ENCODE assay signal across 33 cellular contexts in the genomic region with DNA sequence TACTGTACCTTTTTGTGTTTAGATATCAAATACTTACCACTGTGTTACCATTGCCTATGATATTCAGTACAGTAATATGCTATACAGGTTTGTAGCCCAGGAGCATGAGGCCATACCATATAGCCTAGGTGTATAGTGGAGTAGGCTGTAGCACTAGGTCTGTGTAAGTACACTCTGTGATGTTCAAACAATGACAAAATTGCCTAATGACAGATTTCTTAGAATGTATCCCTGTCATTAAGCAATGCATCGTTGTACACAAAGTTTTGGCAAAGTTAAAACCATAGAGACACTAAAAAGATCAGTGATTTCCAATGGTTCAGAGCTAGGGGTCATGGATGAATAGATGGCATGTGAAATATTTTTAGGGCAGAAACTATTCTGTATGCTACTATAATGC.
DNase-seq lines count a peak whose midpoint lies in the region; ATAC-seq, FAIRE-seq and TF ChIP-seq lines count a peak whose summit lies in the region.
"Had no signal": no experiment of that assay in that cellular context is flagged by ENCODE, and none has a peak within 500 bp of the region (broad histone marks: within the 10 kb centered on the region; RNA-seq: fewer than 3 reads in every experiment).

No MANE protein-coding gene starts in this region.

- TF ChIP-seq EP300 in HepG2 (IDR thresholded peaks at IDR 0.05; ENCODE audit: low read depth in 2 of 2, low read length in 2 of 2) (no peak), HepG2 (CRISPR knock-in tag; IDR thresholded peaks at IDR 0.05; ENCODE audit: borderline replicate concordance) (no peak)

- H3K27me3 ChIP-seq in liver (ENCODE audit: control insufficient read depth in 4 of 4, insufficient read depth in 4 of 4, low read length in 3 of 4) (no peaks in the 10 kb centered on the region), HepG2 (ENCODE audit: control insufficient read depth in 1 of 2, insufficient read depth in 2 of 2, low read length in 2 of 2) (no peaks in the 10 kb centered on the region), right lobe of liver (no peaks in the 10 kb centered on the region)
- H3K27me3 ChIP-seq: BE2C; BLaER1; BLaER1 treated with 17β-estradiol and CSF1 and Interleukin-3, amounts not matched to agents 10 nM and 100 nM had no signal

- WGBS in liver: 39% methylated on average over 1 of the region's 1 CpG
- 2% methylated on average over 1 of the region's 1 CpG for WGBS in HepG2 (ENCODE audit: low lambda C conversion rate)
- WGBS in right lobe of liver (ENCODE audit: insufficient coverage, low coverage, low lambda C conversion rate, missing lambda C conversion rate): 33% methylated on average over 1 of the region's 1 CpG

- H3K79me2 ChIP-seq in HepG2 (ENCODE audit: insufficient read depth, low read length): no peaks in the 10 kb centered on the region

- H4K20me1 ChIP-seq in HepG2 (ENCODE audit: insufficient read depth, low read length): no peaks in the 10 kb centered on the region
- H4K20me1 ChIP-seq: BLaER1; BLaER1 treated with 17β-estradiol and CSF1 and Interleukin-3, amounts not matched to agents 10 nM and 100 nM had no signal

- no peak for ATAC-seq in HepG2
- peak; percentile 44 for ATAC-seq in left lobe of liver
- ATAC-seq in right lobe of liver: peak; percentile 66 to 90 (median 77)
- ATAC-seq: A549; CD8-positive, alpha-beta T cell had no signal

- H3K4me1 ChIP-seq in liver (ENCODE audit: control insufficient read depth in 4 of 4, insufficient read depth in 4 of 4, low read length in 3 of 4) (peaks cover 0 to 11% (median 10%) of the 10 kb centered on the region in 4 donors), HepG2 (ENCODE audit: insufficient read depth, low read length) (peaks cover 5% of the 10 kb centered on the region), right lobe of liver (peaks cover 0 to 14% (median 2%) of the 10 kb centered on the region in 4 donors)
- H3K4me1 ChIP-seq: A549; BE2C; BLaER1; BLaER1 treated with 17β-estradiol and CSF1 and Interleukin-3, amounts not matched to agents 10 nM and 100 nM; Caco-2 had no signal

- H3K4me2 ChIP-seq in HepG2 (ENCODE audit: low read depth, low read length): no peak overlapping the region
- H3K4me2 ChIP-seq: A549; BLaER1; BLaER1 treated with 17β-estradiol and CSF1 and Interleukin-3, amounts not matched to agents 10 nM and 100 nM had no signal

- FAIRE-seq in HepG2 (lab: Jason Lieb, UNC) (no peak), RCC 7860 (lab: Jason Lieb, UNC) (no peak)
- FAIRE-seq: A204.1, A549, D721Med had no signal

- H3K4me3 ChIP-seq in liver (ENCODE audit: low read depth in 1 of 3, low read length in 3 of 3) (no peak overlapping the region), HepG2 (replicated peaks in 1 of 3; ENCODE audit: insufficient read depth in 1 of 3, low read depth in 2 of 3, low read length in 3 of 3) (no peak overlapping the region), right lobe of liver (no peak overlapping the region)
- H3K4me3 ChIP-seq: A549; BLaER1; BLaER1 treated with 17β-estradiol and CSF1 and Interleukin-3, amounts not matched to agents 10 nM and 100 nM had no signal

- TF ChIP-seq CTCF in liver (IDR thresholded peaks at IDR 0.05; ENCODE audit: low read depth, low read length, missing input control) (no peak), HepG2 (CRISPR knock-in tag; IDR thresholded peaks at IDR 0.05) (no peak), right lobe of liver (IDR thresholded peaks at IDR 0.05) (no peak)

- in situ Hi-C loops in HepG2 (cut with HindIII; ENCODE audit: extremely low pct_ligation_motif_present, low pct_unique_long_range_greater_than_20kb): loop anchor here (25.0 kb wide), 1 partner anchor 490 kb away; a partner anchor contains a TSS

- H3K27ac ChIP-seq in liver (ENCODE audit: low read depth in 1 of 2, low read length in 2 of 2) (no peak overlapping the region), HepG2 (ENCODE audit: extremely low read length, insufficient read depth, low read length) (no peak overlapping the region), right lobe of liver (no peak overlapping the region)
- H3K27ac ChIP-seq: 22Rv1; A549; BLaER1; BLaER1 treated with 17β-estradiol and CSF1 and Interleukin-3, amounts not matched to agents 10 nM and 100 nM; C4-2B had no signal

- intact Hi-C loops in HepG2 (cut with micrococcal nuclease; ENCODE audit: unreplicated experiment) (no loop called here), right lobe of liver (cut with DNase I) (no loop called here)

- H3K9ac ChIP-seq in liver (ENCODE audit: low read depth in 1 of 2, low read length in 2 of 2) (no peak overlapping the region), HepG2 (ENCODE audit: insufficient read depth, low read depth, low read length) (no peak overlapping the region)
- H3K9ac ChIP-seq: BLaER1; BLaER1 treated with 17β-estradiol and CSF1 and Interleukin-3, amounts not matched to agents 10 nM and 100 nM had no signal

- no TSS peak for BruUV-seq in HepG2 (replicated peaks; lab: Mats Ljungman, UMichigan)

- TF ChIP-seq RAD21 in liver (IDR thresholded peaks at IDR 0.05) (peak in 1 of 2 donors; percentile 35), HepG2 (CRISPR knock-in tag; IDR thresholded peaks at IDR 0.05) (no peak)

- no peak overlapping the region for H2AFZ ChIP-seq in HepG2 (ENCODE audit: low read length)

- no peaks in the 10 kb centered on the region for H3K9me3 ChIP-seq in liver (ENCODE audit: control insufficient read depth in 4 of 4, low read length in 3 of 4)
- peaks cover 46% of the 10 kb centered on the region for H3K9me3 ChIP-seq in HepG2 (ENCODE audit: low read length)
- no peaks in the 10 kb centered on the region for H3K9me3 ChIP-seq in right lobe of liver
- H3K9me3 ChIP-seq: A549; BE2C; BLaER1; BLaER1 treated with 17β-estradiol and CSF1 and Interleukin-3, amounts not matched to agents 10 nM and 100 nM; Caco-2 had no signal

- TF ChIP-seq POLR2A in HepG2 (IDR thresholded peaks at IDR 0.05; ENCODE audit: insufficient read depth in 1 of 2, low read depth in 2 of 2, low read length in 2 of 2) (no peak), right lobe of liver (IDR thresholded peaks at IDR 0.05) (no peak)

- no peak for DNase-seq in HepG2 (ENCODE audit: low spot score)
- DNase-seq in left lobe of liver (ENCODE audit: low spot score): no peak
- DNase-seq in right lobe of liver: no peak
- DNase-seq in RCC 7860 (ENCODE audit: low spot score): no peak
- no peak for DNase-seq in stimulated activated CD4-positive, alpha-beta T cell treated with anti-CD3 and anti-CD28 coated beads, Interleukin-4, amount 100 ng/mL, for 4 hours
- DNase-seq: 8988T; ACHN; AML-193; BE2C; C1 segment of cervical spinal cord; Caco-2; Calu3; CD4-positive, alpha-beta memory T cell; CD4-positive, alpha-beta T cell; CD4-positive, CD25-positive, alpha-beta regulatory T cell; CD8-positive, alpha-beta memory T cell; CD8-positive, alpha-beta T cell; COR-L47; DMS 273 treated with DMSO at 0.1 percent for 48 hours; DMS153; DMS53; DMS79; DMS79 treated with DMSO at 0.1 percent for 48 hours; DND-41; EL had no signal

- H3K36me3 ChIP-seq in liver (ENCODE audit: control insufficient read depth in 4 of 4, insufficient read depth in 3 of 4, low read depth in 1 of 4, low read length in 3 of 4) (no peaks in the 10 kb centered on the region), HepG2 (replicated peaks in 1 of 2; ENCODE audit: control insufficient read depth in 1 of 2, insufficient read depth in 2 of 2, low read length in 2 of 2) (no peaks in the 10 kb centered on the region), right lobe of liver (no peaks in the 10 kb centered on the region)
- H3K36me3 ChIP-seq: BE2C; BLaER1; BLaER1 treated with 17β-estradiol and CSF1 and Interleukin-3, amounts not matched to agents 10 nM and 100 nM had no signal

- POLR2A ChIA-PET in HepG2 (lab: Yijun Ruan, JAX): no interaction called here

- CTCF ChIA-PET in HepG2 (lab: Yijun Ruan, JAX; ENCODE audit: low intra/inter-chr PET ratio, low total read pairs): no interaction called here

TF ChIP-seq in liver, 16 proteins besides CTCF, POLR2A, EP300 and RAD21 (continues in another document):
- TF ChIP-seq GABPA (IDR thresholded peaks at IDR 0.05 in 1 of 2, conservative IDR thresholded peaks at IDR 0.05 in 1 of 2) (no peak), RXRA (IDR thresholded peaks at IDR 0.05) (peak; percentile 30 to 47), FOXA2 (IDR thresholded peaks at IDR 0.05) (peak; percentile 43), SP1 (IDR thresholded peaks at IDR 0.05) (peak; percentile 20), HNF4A (conservative IDR thresholded peaks at IDR 0.05) (peak; percentile 37 to 53), EGR1 (IDR thresholded peaks at IDR 0.05; ENCODE audit: low read depth in 2 of 2) (no peak)

TF ChIP-seq in HepG2, 621 proteins besides CTCF, POLR2A, EP300 and RAD21:
- TF ChIP-seq ZFP62 (CRISPR knock-in tag; IDR thresholded peaks at IDR 0.05) (no peak), ZNF496 (CRISPR knock-in tag; IDR thresholded peaks at IDR 0.05; ENCODE audit: insufficient replicate concordance) (no peak), TP53 (CRISPR knock-in tag; conservative IDR thresholded peaks at IDR 0.05) (no peak), ZNF841 (CRISPR knock-in tag; IDR thresholded peaks at IDR 0.05; ENCODE audit: borderline replicate concordance) (no peak), NR2F6 (IDR thresholded peaks at IDR 0.05) (no peak), NR2F6 (CRISPR knock-in tag; IDR thresholded peaks at IDR 0.05) (no peak), ELF1 (CRISPR knock-in tag; IDR thresholded peaks at IDR 0.05) (no peak), ZNF441 (CRISPR knock-in tag; IDR thresholded peaks at IDR 0.05; ENCODE audit: borderline replicate concordance) (no peak), ZNF20 (CRISPR knock-in tag; IDR thresholded peaks at IDR 0.05) (no peak)
- TF ChIP-seq, protein P1, sequence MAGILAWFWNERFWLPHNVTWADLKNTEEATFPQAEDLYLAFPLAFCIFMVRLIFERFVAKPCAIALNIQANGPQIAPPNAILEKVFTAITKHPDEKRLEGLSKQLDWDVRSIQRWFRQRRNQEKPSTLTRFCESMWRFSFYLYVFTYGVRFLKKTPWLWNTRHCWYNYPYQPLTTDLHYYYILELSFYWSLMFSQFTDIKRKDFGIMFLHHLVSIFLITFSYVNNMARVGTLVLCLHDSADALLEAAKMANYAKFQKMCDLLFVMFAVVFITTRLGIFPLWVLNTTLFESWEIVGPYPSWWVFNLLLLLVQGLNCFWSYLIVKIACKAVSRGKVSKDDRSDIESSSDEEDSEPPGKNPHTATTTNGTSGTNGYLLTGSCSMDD (CRISPR knock-in tag; IDR thresholded peaks at IDR 0.05): no peak
